ENCODE assay signal across 8 cellular contexts in genomic region chr3:188270423-188270972, GRCh38.
A peak's percentile ranks its signal among the peaks of the same experiment; 100 is the strongest.
DNase-seq lines count a peak whose midpoint lies in the region; ATAC-seq and TF ChIP-seq lines count a peak whose summit lies in the region.

No MANE protein-coding gene starts in this region.

- H3K4me1 Mint-ChIP-seq in nephron progenitor cell: peaks cover 47% of the 10 kb centered on the region

- TF ChIP-seq CTCF in AG10803 (conservative IDR thresholded peaks at IDR 0.05; ENCODE audit: low read length) (no peak), epithelial cell of proximal tubule (conservative IDR thresholded peaks at IDR 0.05; ENCODE audit: low read depth, low read length) (no peak), nephron progenitor cell (IDR thresholded peaks at IDR 0.05) (no peak)

- H3K36me3 Mint-ChIP-seq in nephron progenitor cell (ENCODE audit: low read depth): no peaks in the 10 kb centered on the region

- no peaks in the 10 kb centered on the region for H3K9me3 Mint-ChIP-seq in nephron progenitor cell

- no peak overlapping the region for H3K4me3 ChIP-seq in AG10803 (ENCODE audit: low read length)
- H3K4me3 ChIP-seq in epithelial cell of proximal tubule (ENCODE audit: low read depth, low read length): no peak overlapping the region

- no peak for ATAC-seq in HG03095 (IDR thresholded peaks at IDR 0.05; ENCODE audit: unreplicated experiment)

- H3K4me3 Mint-ChIP-seq in nephron progenitor cell: no peak overlapping the region

- H3K27me3 Mint-ChIP-seq in nephron progenitor cell (ENCODE audit: low read depth, poor library complexity): no peaks in the 10 kb centered on the region

- peak overlapping the region; percentile 74 for H3K27ac Mint-ChIP-seq in nephron progenitor cell

- DNase-seq in AG10803 (ENCODE audit: low read depth) (peak; percentile 97), NOMO-1 treated with DMSO at 0.1 percent for 48 hours (lab: John Stamatoyannopoulos, UW; ENCODE audit: unreplicated experiment) (peak; percentile 62), epithelial cell of proximal tubule (ENCODE audit: low read depth) (peak; percentile 84), nephron progenitor cell (no peak), T-helper 9 cell (no peak)
- no peak for DNase-seq in activated CD4-positive, CD25-positive, alpha-beta regulatory T cell (lab: John Stamatoyannopoulos, UW)
- no peak for DNase-seq in activated naive CD4-positive, alpha-beta T cell (lab: John Stamatoyannopoulos, UW)

Comparison
In these comparisons a context has a peak if more than half of its experiments do, and no peak if none do; other contexts are left out.
1. DNase-seq: peak in AG10803 (single experiment), NOMO-1 treated with DMSO at 0.1 percent for 48 hours (single experiment) and epithelial cell of proximal tubule (single experiment); none in nephron progenitor cell (single experiment), activated CD4-positive, CD25-positive, alpha-beta regulatory T cell (0 of 4), activated naive CD4-positive, alpha-beta T cell (0 of 4) and T-helper 9 cell (single experiment).